26 cellular contexts compared by ENCODE assay signal in the genomic region with DNA sequence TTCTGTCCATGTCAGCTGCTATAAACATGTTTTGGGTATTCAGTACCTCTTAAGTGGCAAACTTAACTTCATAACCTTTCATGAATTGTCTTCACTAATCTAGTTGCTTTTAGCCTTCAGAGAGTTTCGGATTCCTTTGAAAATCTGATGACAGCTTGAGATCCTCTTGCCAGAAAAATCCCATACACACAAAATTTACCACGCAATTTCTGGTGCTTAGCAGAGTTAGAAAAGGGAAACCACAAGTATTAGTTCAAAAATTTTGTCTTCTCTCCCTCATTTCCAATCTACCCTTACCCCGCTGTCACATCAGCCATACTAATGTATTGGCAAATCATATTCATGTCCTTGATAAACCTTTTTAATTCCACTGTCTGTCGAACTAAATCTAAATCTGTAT.
"Had no signal": no experiment of that assay in that cellular context is flagged by ENCODE, and none has a peak within 500 bp of the region (broad histone marks: within the 10 kb centered on the region; RNA-seq: fewer than 3 reads in every experiment).

No MANE protein-coding gene starts in this region.

- H3K4me1 Mint-ChIP-seq: memory B cell; naive B cell; neural crest cell; stimulated activated effector memory CD8-positive, alpha-beta T cell treated with anti-CD3 and anti-CD28 coated beads, Interleukin-12 subunit alpha, Interleukin-12 subunit beta, amount 100 ng/mL, for 72 hours had no signal

- H3K27ac ChIP-seq: gastrocnemius medialis, heart left ventricle, hepatocyte, neutrophil, pancreas, right lobe of liver, testis, tibial artery had no signal

- H3K4me2 ChIP-seq: hepatocyte had no signal

- FAIRE-seq: kidney, pancreas, small intestine had no signal

- H3K27me3 ChIP-seq: gastrocnemius medialis, hepatocyte, neutrophil, pancreas, right lobe of liver, testis, tibial artery had no signal

- H3K79me2 ChIP-seq: hepatocyte had no signal

- H3K9me3 ChIP-seq: gastrocnemius medialis, heart left ventricle, mucosa of descending colon, neutrophil, pancreas, right lobe of liver, testis, tibial artery had no signal

- H3K36me3 Mint-ChIP-seq: memory B cell; naive B cell; natural killer cell treated with Interleukin-12 subunit alpha and Interleukin-12 subunit beta and Interleukin-15 and Interleukin-18, amount 100 ng/mL, for 72 hours; stimulated activated effector memory CD8-positive, alpha-beta T cell treated with anti-CD3 and anti-CD28 coated beads, Interleukin-12 subunit alpha, Interleukin-12 subunit beta, amount 100 ng/mL, for 72 hours; type B pancreatic cell had no signal

- H3K9me3 Mint-ChIP-seq: neural crest cell, type B pancreatic cell had no signal

- H3K4me1 ChIP-seq: gastrocnemius medialis, heart left ventricle, pancreas, right lobe of liver, testis, tibial artery had no signal

- H3K4me3 Mint-ChIP-seq: memory B cell; naive B cell; natural killer cell treated with Interleukin-12 subunit alpha and Interleukin-12 subunit beta and Interleukin-15 and Interleukin-18, amount 100 ng/mL, for 72 hours; neural crest cell; stimulated activated effector memory CD8-positive, alpha-beta T cell treated with anti-CD3 and anti-CD28 coated beads, Interleukin-12 subunit alpha, Interleukin-12 subunit beta, amount 100 ng/mL, for 72 hours; type B pancreatic cell had no signal

- ATAC-seq: gastrocnemius medialis; heart left ventricle; left lobe of liver; mucosa of descending colon; natural killer cell treated with Interleukin-12 subunit alpha and Interleukin-12 subunit beta and Interleukin-15 and Interleukin-18, amount 100 ng/mL, for 72 hours; pancreas; right lobe of liver; stimulated activated effector memory CD8-positive, alpha-beta T cell treated with anti-CD3 and anti-CD28 coated beads, Interleukin-12 subunit alpha, Interleukin-12 subunit beta, amount 100 ng/mL, for 72 hours had no signal

- DNase-seq: cortex of kidney; effector CD4-positive, alpha-beta T cell; foreskin fibroblast; gastrocnemius medialis; heart left ventricle; kidney; mucosa of descending colon; naive B cell; pancreas; right lobe of liver; small intestine; stimulated activated CD4-positive, alpha-beta T cell treated with anti-CD3 and anti-CD28 coated beads, Interleukin-2, amount 100 ng/mL, for 24 hours; stimulated activated CD4-positive, alpha-beta T cell treated with anti-CD3 and anti-CD28 coated beads, Interleukin-4, amount 100 ng/mL, for 24 hours; stimulated activated naive CD4-positive, alpha-beta T cell treated with Interleukin-2 at 50 U/mL for 16 hours; substantia nigra; testis; tibial artery had no signal

- H3K36me3 ChIP-seq: gastrocnemius medialis, heart left ventricle, neutrophil, pancreas, right lobe of liver, tibial artery had no signal

- H3K4me3 ChIP-seq: gastrocnemius medialis, heart left ventricle, hepatocyte, lung, mucosa of descending colon, pancreas, right lobe of liver, testis, tibial artery had no signal

- H2AFZ ChIP-seq: hepatocyte had no signal

- H3K27ac Mint-ChIP-seq: memory B cell; naive B cell; natural killer cell treated with Interleukin-12 subunit alpha and Interleukin-12 subunit beta and Interleukin-15 and Interleukin-18, amount 100 ng/mL, for 72 hours; stimulated activated effector memory CD8-positive, alpha-beta T cell treated with anti-CD3 and anti-CD28 coated beads, Interleukin-12 subunit alpha, Interleukin-12 subunit beta, amount 100 ng/mL, for 72 hours; type B pancreatic cell had no signal
